ENCODE assay signal across 10 cellular contexts in genomic region chr10:102652170-102652926, GRCh38. TPM values are rescaled to one million over a fixed set of nuclear protein-coding genes. Genes with fewer than 3 reads are reported as not detected.
DNase-seq lines count a peak whose midpoint lies in the region; ATAC-seq, FAIRE-seq and TF ChIP-seq lines count a peak whose summit lies in the region.
"Had no signal": no experiment of that assay in that cellular context is flagged by ENCODE, and none has a peak within 500 bp of the region (broad histone marks: within the 10 kb centered on the region; RNA-seq: fewer than 3 reads in every experiment).

No MANE protein-coding gene starts in this region.

- H3K9me3 ChIP-seq in Karpas-422 (ENCODE audit: low read length): no peaks in the 10 kb centered on the region
- no peaks in the 10 kb centered on the region for H3K9me3 ChIP-seq in suprapubic skin
- H3K9me3 ChIP-seq: right lobe of liver had no signal

- H3K4me2 ChIP-seq in Karpas-422 (ENCODE audit: low read depth, low read length, poor library complexity, severe bottlenecking): peak overlapping the region; percentile 90

- TF ChIP-seq EP300 in suprapubic skin (IDR thresholded peaks at IDR 0.05): no peak

- peak overlapping the region; percentile 94 for H3K9ac ChIP-seq in Karpas-422 (ENCODE audit: low read length)

- TF ChIP-seq CTCF in GM06990 (IDR thresholded peaks at IDR 0.05; ENCODE audit: insufficient read depth, low read length, poor library complexity, severe bottlenecking): no peak
- TF ChIP-seq CTCF in suprapubic skin (IDR thresholded peaks at IDR 0.05): no peak

- peak overlapping the region; percentile 49 for H3K4me3 ChIP-seq in GM06990 (replicated peaks; ENCODE audit: low read depth, low read length)
- H3K4me3 ChIP-seq in Karpas-422 (ENCODE audit: low read length): peak overlapping the region; percentile 84
- H3K4me3 ChIP-seq in suprapubic skin: no peak overlapping the region
- H3K4me3 ChIP-seq: right lobe of liver had no signal

- peaks cover 69% of the 10 kb centered on the region for H4K20me1 ChIP-seq in Karpas-422 (ENCODE audit: insufficient read depth, low read depth, low read length)

- 84% methylated on average over 12 of the region's 12 CpGs for WGBS in suprapubic skin

- H3K36me3 ChIP-seq in GM06990 (ENCODE audit: control insufficient read depth, insufficient read depth, low read length): peaks cover 25% of the 10 kb centered on the region
- peaks cover 43% of the 10 kb centered on the region for H3K36me3 ChIP-seq in Karpas-422 (ENCODE audit: insufficient read depth, low read length)
- peaks cover 53% of the 10 kb centered on the region for H3K36me3 ChIP-seq in suprapubic skin

- H3K27ac ChIP-seq in Karpas-422 (ENCODE audit: low read length): peak overlapping the region; percentile 98
- H3K27ac ChIP-seq in suprapubic skin: no peak overlapping the region
- H3K27ac ChIP-seq: right lobe of liver had no signal

- peaks cover 59% of the 10 kb centered on the region for H3K79me2 ChIP-seq in Karpas-422 (ENCODE audit: low read length)

- no peak for TF ChIP-seq POLR2A in suprapubic skin (IDR thresholded peaks at IDR 0.05)

- H2AFZ ChIP-seq in Karpas-422 (ENCODE audit: low read length): no peak overlapping the region

- H3K9me2 ChIP-seq in Karpas-422 (replicated peaks; ENCODE audit: insufficient read depth, low read length): no peaks in the 10 kb centered on the region

- H3K27me3 ChIP-seq in GM06990 (replicated peaks; ENCODE audit: control insufficient read depth, insufficient read depth, low read length) (no peaks in the 10 kb centered on the region), Karpas-422 (ENCODE audit: low read length) (no peaks in the 10 kb centered on the region), suprapubic skin (no peaks in the 10 kb centered on the region)
- H3K27me3 ChIP-seq: right lobe of liver had no signal

- FAIRE-seq in urothelium cell line (lab: Jason Lieb, UNC): no peak
- FAIRE-seq: endometrium had no signal

- H3K4me1 ChIP-seq in Karpas-422 (ENCODE audit: low read length) (peaks cover 63% of the 10 kb centered on the region), suprapubic skin (peaks cover 61% of the 10 kb centered on the region)

- DNase-seq in GM06990 (ENCODE audit: extremely low read depth, insufficient read length) (peak; percentile 68), Karpas-422 (peak; percentile 82), epidermal melanocyte (ENCODE audit: insufficient read length, low spot score) (peak; percentile 24), NCI-H748 (lab: John Stamatoyannopoulos, UW; ENCODE audit: unreplicated experiment) (no peak), suprapubic skin (ENCODE audit: low spot score in 2 of 2) (no peak), urothelium cell line (ENCODE audit: low spot score) (no peak)
- DNase-seq in activated effector memory CD4-positive, alpha-beta T cell treated with Interleukin-2 at 50 U/mL for 16 hours: no peak

- peak; percentile 45 for ATAC-seq in GM21367 (IDR thresholded peaks at IDR 0.05; ENCODE audit: unreplicated experiment)

RNA-seq across cellular contexts. Expression of gene TRIM8, which starts 8.1 kb away (rescaled TPM):
- 94.4 and 111 TPM in 2 replicates for total RNA-seq in Karpas-422 (2014; rRNA removed; shearing (Covaris generic); ENCODE audit: low replicate concordance)
- total RNA-seq in suprapubic skin: 100 to 1,000 TPM in 2 of 4 donors, 10 to 100 TPM in 2; 73.1 to 113 (median 96.1) TPM

Comparison
In these comparisons a context has a peak if more than half of its experiments do, and no peak if none do; other contexts are left out.
1. DNase-seq: peak in GM06990 (single experiment), Karpas-422 (single experiment) and epidermal melanocyte (single experiment); none in NCI-H748 (single experiment), activated effector memory CD4-positive, alpha-beta T cell treated with Interleukin-2 at 50 U/mL for 16 hours (single experiment), suprapubic skin (0 of 2) and urothelium cell line (single experiment).